Comparison of ENCODE assay signal across 8 cellular contexts in the genomic region with DNA sequence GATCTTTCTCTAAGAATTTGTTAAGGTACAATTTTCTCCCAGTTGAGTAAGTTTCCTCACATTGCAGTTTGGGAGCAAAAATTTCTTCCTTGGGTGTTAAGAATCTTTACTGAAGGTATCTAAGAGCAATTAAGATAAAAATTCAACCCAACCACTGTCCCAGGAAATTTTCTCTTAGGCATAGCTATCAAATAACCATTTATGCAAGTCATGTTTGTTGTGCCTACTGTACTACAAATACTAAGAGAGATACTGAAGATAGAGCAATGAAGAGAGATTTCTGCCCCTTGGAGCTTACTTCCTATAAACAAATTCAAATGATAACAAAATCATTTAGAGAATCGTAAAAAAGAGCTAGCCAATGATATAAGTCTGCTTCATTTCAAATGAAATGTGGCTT.
"Had no signal": no experiment of that assay in that cellular context is flagged by ENCODE, and none has a peak within 500 bp of the region (broad histone marks: within the 10 kb centered on the region; RNA-seq: fewer than 3 reads in every experiment).

No MANE protein-coding gene starts in this region.

- H3K4me3 ChIP-seq: GM12878 had no signal

- FAIRE-seq: G401.6, GM12878, GM12891, GM12892, GM18507, GM19239 had no signal

- DNase-seq: GDM1, GF-D8 had no signal

- ATAC-seq: GM12878 had no signal
